9 cellular contexts compared by ENCODE assay signal in the genomic region with DNA sequence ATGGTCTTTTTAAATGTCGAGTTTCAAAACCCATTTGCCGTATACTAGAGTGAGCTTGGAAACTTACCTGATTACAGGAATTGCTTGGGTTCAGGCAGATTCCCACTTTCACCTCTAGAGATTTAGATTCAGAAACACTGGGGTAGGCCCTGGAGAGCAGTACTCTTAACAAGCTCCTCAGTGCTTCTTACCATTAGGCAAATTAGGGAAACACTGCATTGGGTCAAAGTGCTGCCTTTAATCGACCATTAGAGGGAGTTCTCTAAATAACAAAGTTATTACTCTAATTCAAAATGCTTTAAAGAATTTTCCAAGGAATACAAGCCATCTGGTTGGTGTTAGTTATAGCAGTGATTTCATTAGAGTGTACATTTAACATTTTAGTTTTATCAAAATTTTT.
DNase-seq lines count a peak whose midpoint lies in the region; TF ChIP-seq lines count a peak whose summit lies in the region.
"Had no signal": no experiment of that assay in that cellular context is flagged by ENCODE, and none has a peak within 500 bp of the region (broad histone marks: within the 10 kb centered on the region; RNA-seq: fewer than 3 reads in every experiment).

No MANE protein-coding gene starts in this region.

- no peaks in the 10 kb centered on the region for H3K36me3 ChIP-seq in GM06990 (ENCODE audit: control insufficient read depth, insufficient read depth, low read length)

- no peaks in the 10 kb centered on the region for H3K27me3 ChIP-seq in GM06990 (replicated peaks; ENCODE audit: control insufficient read depth, insufficient read depth, low read length)

- no peak for DNase-seq in GM06990 (ENCODE audit: extremely low read depth, insufficient read length)
- peak; percentile 4 for DNase-seq in OCI-M1 (lab: John Stamatoyannopoulos, UW)
- peak; percentile 34 for DNase-seq in fibroblast of mammary gland (ENCODE audit: low read depth)
- DNase-seq in pons (ENCODE audit: low spot score), result peak; percentile 36
- no peak for DNase-seq in HPDE6-E6E7 (ENCODE audit: extremely low spot score)
- no peak for DNase-seq in DMS114 treated with DMSO at 0.1 percent for 48 hours (lab: John Stamatoyannopoulos, UW; ENCODE audit: unreplicated experiment)
- DNase-seq in kidney glomerular epithelial cell (lab: John Stamatoyannopoulos, UW), result no peak
- no peak for DNase-seq in ureter (ENCODE audit: low spot score)
- DNase-seq: stimulated activated CD4-positive, alpha-beta T cell treated with anti-CD3 and anti-CD28 coated beads, Interleukin-12 subunit alpha, Interleukin-12 subunit beta, amount 100 ng/mL, for 4 hours had no signal

- H3K4me3 ChIP-seq in GM06990 (replicated peaks; ENCODE audit: low read depth, low read length) (no peak overlapping the region), fibroblast of mammary gland (ENCODE audit: control insufficient read depth, low read depth, low read length) (no peak overlapping the region)

- TF ChIP-seq CTCF in GM06990 (IDR thresholded peaks at IDR 0.05; ENCODE audit: insufficient read depth, low read length, poor library complexity, severe bottlenecking) (peak; percentile 9), fibroblast of mammary gland (conservative IDR thresholded peaks at IDR 0.05; ENCODE audit: control insufficient read depth, insufficient read depth, low read depth, low read length) (peak; percentile 40)

Comparison
In these comparisons a context has a peak if more than half of its experiments do, and no peak if none do; other contexts are left out.
1. DNase-seq: peak in OCI-M1 (single experiment), fibroblast of mammary gland (single experiment) and pons (single experiment); none in GM06990 (single experiment), HPDE6-E6E7 (single experiment), DMS114 treated with DMSO at 0.1 percent for 48 hours (single experiment), kidney glomerular epithelial cell (single experiment) and ureter (single experiment).